Comparison of ENCODE assay signal across 29 cellular contexts in the genomic region with DNA sequence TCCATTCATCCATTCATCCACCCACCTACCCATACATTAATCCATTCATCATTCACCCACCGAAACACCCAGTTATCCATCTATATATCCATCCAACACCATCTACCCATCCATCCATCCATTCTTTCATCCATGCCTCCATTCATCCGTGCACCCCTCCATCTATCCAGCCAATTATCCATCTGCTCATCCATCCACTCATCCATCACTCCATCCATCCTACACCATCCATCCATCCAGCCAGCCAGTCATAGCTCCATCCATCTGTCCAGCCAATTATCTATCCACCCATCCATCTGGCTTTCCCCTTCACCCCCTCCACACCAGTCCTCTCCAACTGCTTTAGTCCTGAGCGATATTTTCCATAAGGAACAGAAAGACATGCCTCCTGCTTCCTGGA. TPM values are rescaled to one million over a fixed set of nuclear protein-coding genes. Genes with fewer than 3 reads are reported as not detected.
"Had no signal": no experiment of that assay in that cellular context is flagged by ENCODE, and none has a peak within 500 bp of the region (broad histone marks: within the 10 kb centered on the region; RNA-seq: fewer than 3 reads in every experiment).

No MANE protein-coding gene starts in this region.

- H3K36me3 ChIP-seq: adrenal gland, esophagus squamous epithelium, gastroesophageal sphincter, WERI-Rb-1 had no signal

- FAIRE-seq: colon had no signal

- H3K27ac ChIP-seq: adrenal gland, body of pancreas, esophagus squamous epithelium, gastroesophageal sphincter, WERI-Rb-1 had no signal

- H3K4me1 ChIP-seq: adrenal gland, esophagus squamous epithelium, gastroesophageal sphincter had no signal

- DNase-seq: activated B cell treated with CpG ODN at 0.5 μM for 24 hours; activated CD4-positive, alpha-beta T cell treated with anti-CD3 and anti-CD28 coated beads for 48 hours; activated CD4-positive, alpha-beta T cell treated with anti-CD3 and anti-CD28 coated beads, Interleukin-2, amount 50 U/mL, for 1 hour; activated CD4-positive, alpha-beta T cell treated with anti-CD3 and anti-CD28 coated beads, Interleukin-2, amount 50 U/mL, for 48 hours; activated CD8-positive, alpha-beta T cell treated with anti-CD3 and anti-CD28 coated beads for 36 hours; activated effector memory CD4-positive, alpha-beta T cell treated with anti-CD3 and anti-CD28 coated beads, Interleukin-2, amount 50 U/mL, for 16 hours; activated naive CD4-positive, alpha-beta T cell treated with anti-CD3 and anti-CD28 coated beads for 36 hours; activated naive CD8-positive, alpha-beta T cell treated with anti-CD3 and anti-CD28 coated beads for 36 hours; activated naive CD8-positive, alpha-beta T cell treated with anti-CD3 and anti-CD28 coated beads, Interleukin-2, amount 50 U/mL, for 24 hours; amygdala; body of pancreas; caudate nucleus; cortex of kidney; dermis blood vessel endothelial cell; effector CD4-positive, alpha-beta T cell; effector memory CD8-positive, alpha-beta T cell; erythroblast; esophagus squamous epithelium; foreskin melanocyte; T-cell; T-helper 17 cell; T1000; WERI-Rb-1 had no signal

- H3K4me3 ChIP-seq: adrenal gland, body of pancreas, esophagus squamous epithelium, gastroesophageal sphincter had no signal

- H3K27me3 ChIP-seq: adrenal gland, body of pancreas had no signal

- ATAC-seq: activated CD4-positive, CD25-positive, alpha-beta regulatory T cell treated with anti-CD3 and anti-CD28 coated beads, Interleukin-2, amount 50 U/mL, for 24 hours; activated CD8-positive, alpha-beta T cell treated with anti-CD3 and anti-CD28 coated beads for 36 hours; activated naive CD8-positive, alpha-beta T cell treated with anti-CD3 and anti-CD28 coated beads, Interleukin-2, amount 50 U/mL, for 24 hours; body of pancreas; effector memory CD8-positive, alpha-beta T cell; gastroesophageal sphincter; T-cell; T-helper 17 cell had no signal

- H3K9me3 ChIP-seq: adrenal gland, body of pancreas, esophagus squamous epithelium, gastroesophageal sphincter had no signal

RNA-seq across cellular contexts. Expression of a gene that starts 7.5 kb away (rescaled TPM):
- total RNA-seq: activated B cell treated with CpG ODN at 0.5 μM for 24 hours; activated CD8-positive, alpha-beta T cell treated with anti-CD3 and anti-CD28 coated beads for 36 hours; activated naive CD4-positive, alpha-beta T cell treated with anti-CD3 and anti-CD28 coated beads for 36 hours; activated naive CD8-positive, alpha-beta T cell treated with anti-CD3 and anti-CD28 coated beads for 36 hours; activated T-helper 1 cell treated with anti-CD3 and anti-CD28 coated beads, Interleukin-12 subunit alpha, Interleukin-12 subunit beta, Interleukin-2, Interleukin-4 antibody, amounts not matched to agents 30 ng/mL and 10 ng/mL and 1 ng/mL, durations not matched to agents 14 hours and 24 hours and 36 hours; activated T-helper 2 cell treated with anti-CD3 and anti-CD28 coated beads, Interferon-gamma antibody, Interleukin-2, Interleukin-4, amounts not matched to agents 10 μg/mL and 5 μg/mL and 100 μg/mL, durations not matched to agents 14 hours and 24 hours and 36 hours had no signal
